8 cellular contexts compared by ENCODE assay signal in genomic region chr11:36288442-36289225, GRCh38.
DNase-seq lines count a peak whose midpoint lies in the region; TF ChIP-seq lines count a peak whose summit lies in the region.

No MANE protein-coding gene starts in this region.

- no peaks in the 10 kb centered on the region for H3K36me3 ChIP-seq in ES-I3 (ENCODE audit: insufficient read depth, low read length)
- H3K36me3 ChIP-seq in muscle layer of duodenum (ENCODE audit: control insufficient read depth in 1 of 2, insufficient read depth in 2 of 2, low read length in 2 of 2) = no peaks in the 10 kb centered on the region

- H3K4me3 ChIP-seq in NB4 (ENCODE audit: low read depth, low read length) = peak overlapping the region; percentile 99
- peak overlapping the region; percentile 83 for H3K4me3 ChIP-seq in choroid plexus epithelial cell (ENCODE audit: low read depth, low read length)
- peak overlapping the region; percentile 100 for H3K4me3 ChIP-seq in muscle layer of duodenum (ENCODE audit: low read depth in 1 of 2, low read length in 2 of 2)

- DNase-seq in NB4 (ENCODE audit: low read depth) (peak; percentile 64), choroid plexus epithelial cell (ENCODE audit: low read depth) (no peak), NK-92 (lab: John Stamatoyannopoulos, UW; ENCODE audit: unreplicated experiment) (no peak), hippocampal formation (lab: John Stamatoyannopoulos, UW) (no peak), DMS153 treated with DMSO at 0.1 percent for 48 hours (lab: John Stamatoyannopoulos, UW; ENCODE audit: unreplicated experiment) (no peak)
- DNase-seq in activated CD4-positive, CD25-positive, alpha-beta regulatory T cell treated with anti-CD3 and anti-CD28 coated beads, Interleukin-2, amount 50 U/mL, for 72 hours = no peak

- TF ChIP-seq CTCF in NB4 (IDR thresholded peaks at IDR 0.05; ENCODE audit: low read depth, low read length) = no peak
- TF ChIP-seq CTCF in choroid plexus epithelial cell (conservative IDR thresholded peaks at IDR 0.05; ENCODE audit: low read depth, low read length) = no peak

- TF ChIP-seq POLR2A in NB4 (IDR thresholded peaks at IDR 0.05; ENCODE audit: extremely low read depth, insufficient read length) = no peak

- no peaks in the 10 kb centered on the region for H3K27me3 ChIP-seq in muscle layer of duodenum (ENCODE audit: low read depth, low read length)

- H3K27ac ChIP-seq in muscle layer of duodenum (ENCODE audit: low read length) = peak overlapping the region; percentile 63

- no peaks in the 10 kb centered on the region for H3K9me3 ChIP-seq in ES-I3 (ENCODE audit: control insufficient read depth, insufficient read depth, low read length)
- no peaks in the 10 kb centered on the region for H3K9me3 ChIP-seq in muscle layer of duodenum (ENCODE audit: control insufficient read depth in 1 of 2, low read length in 2 of 2)

- H3K4me1 ChIP-seq in ES-I3 (ENCODE audit: insufficient read depth, low read length) = no peaks in the 10 kb centered on the region
- peaks cover 5 to 15% of the 10 kb centered on the region in 2 donors for H3K4me1 ChIP-seq in muscle layer of duodenum (ENCODE audit: control insufficient read depth in 1 of 2, insufficient read depth in 2 of 2, low read length in 2 of 2)

- peak overlapping the region; percentile 69 for H3K9ac ChIP-seq in ES-I3 (ENCODE audit: low read depth, low read length)
